In genomic region chr16:90094791-90095190, GRCh38 we compare ENCODE assay signal across 14 cellular contexts. TPM values are rescaled to one million over a fixed set of nuclear protein-coding genes. Genes with fewer than 3 reads are reported as not detected.
A peak's percentile ranks its signal among the peaks of the same experiment; 100 is the strongest.
DNase-seq lines count a peak whose midpoint lies in the region; ATAC-seq, FAIRE-seq and TF ChIP-seq lines count a peak whose summit lies in the region.
"Not testable (repeated sequence)": the region's sequence is repeated elsewhere in the genome, so short reads cannot be mapped to it uniquely, and the experiment has no call there.
"Had no signal": no experiment of that assay in that cellular context is flagged by ENCODE, and none has a peak within 500 bp of the region (broad histone marks: within the 10 kb centered on the region; RNA-seq: fewer than 3 reads in every experiment).

No MANE protein-coding gene starts in this region.

- H3K4me2 ChIP-seq in Karpas-422 (ENCODE audit: low read depth, low read length, poor library complexity, severe bottlenecking); K562 (ENCODE audit: insufficient read depth, low read length): not testable (repeated sequence)

- not testable (repeated sequence) for TF ChIP-seq RAD21 in K562 (CRISPR knock-in tag; conservative IDR thresholded peaks at IDR 0.05 in 1 of 2, IDR thresholded peaks at IDR 0.05 in 1 of 2)

- WGBS in K562 (ENCODE audit: insufficient coverage, low coverage, missing lambda C conversion rate) = 23% methylated on average over 17 of the region's 22 CpGs

- POLR2A ChIA-PET in K562 (lab: Yijun Ruan, JAX) = interaction anchor here (0.6 kb wide), 1 partner anchor 128 kb away, joined by 3 read pairs; no protein-coding TSS in a partner anchor

- not testable (repeated sequence) for H3K9me3 ChIP-seq in Karpas-422 (ENCODE audit: low read length); K562 (replicated peaks; ENCODE audit: control insufficient read depth, insufficient read depth, low read depth, low read length)

- 0 out of 2 replicates have a peak, but pooled peaks have one; percentile 5 for TF ChIP-seq CTCF in 22Rv1 (IDR thresholded peaks at IDR 0.05)
- TF ChIP-seq CTCF in K562 (IDR thresholded peaks at IDR 0.05 in 2 of 3, conservative IDR thresholded peaks at IDR 0.05 in 1 of 3; ENCODE audit: insufficient read depth in 2 of 3, low read depth in 1 of 3, low read length in 3 of 3) = not testable (repeated sequence)

- H3K79me2 ChIP-seq in Karpas-422 (ENCODE audit: low read length); K562 (ENCODE audit: control insufficient read depth, insufficient read depth, low read length): not testable (repeated sequence)

- not testable (repeated sequence) for H3K4me3 ChIP-seq in Karpas-422 (ENCODE audit: low read length); K562

- in situ Hi-C loops in K562 (cut with MboI) = not testable (repeated sequence)

- CTCF ChIA-PET in K562 (lab: Yijun Ruan, JAX; ENCODE audit: low intra/inter-chr PET ratio) = not testable (repeated sequence)

- H4K20me1 ChIP-seq in Karpas-422 (ENCODE audit: insufficient read depth, low read depth, low read length); K562 (replicated peaks; ENCODE audit: control insufficient read depth, insufficient read depth, low read length): not testable (repeated sequence)

- not testable (repeated sequence) for H3K27me3 ChIP-seq in Karpas-422 (ENCODE audit: low read length); K562 (ENCODE audit: control insufficient read depth in 2 of 2, insufficient read depth in 2 of 2, low read length in 2 of 2)

- not testable (repeated sequence) for H3K27ac ChIP-seq in 22Rv1; Karpas-422 (ENCODE audit: low read length); K562 (ENCODE audit: extremely low read depth, low read depth, low read length)

- H3K4me1 ChIP-seq in Karpas-422 (ENCODE audit: low read length); K562 (replicated peaks in 1 of 2; ENCODE audit: control insufficient read depth in 2 of 2, insufficient read depth in 2 of 2, low read length in 2 of 2): not testable (repeated sequence)

- not testable (repeated sequence) for H3K9ac ChIP-seq in Karpas-422 (ENCODE audit: low read length); K562 (ENCODE audit: insufficient read depth in 1 of 2, low read depth in 2 of 2, low read length in 2 of 2)

- H2AFZ ChIP-seq in Karpas-422 (ENCODE audit: low read length); K562 (ENCODE audit: low read depth, low read length): not testable (repeated sequence)

- TF ChIP-seq POLR2A in K562 (conservative IDR thresholded peaks at IDR 0.05) = not testable (repeated sequence)

- DNase-seq in Karpas-422 (peak; percentile 41), RPMI8226 (peak; percentile 19), posterior vena cava (ENCODE audit: low spot score) (peak; percentile 50)
- DNase-seq in K562 (ENCODE audit: extremely low read depth in 1 of 4, low spot score in 3 of 4) = not testable (repeated sequence)

- intact Hi-C loops in K562 (cut with micrococcal nuclease); posterior vena cava (cut with DNase I): not testable (repeated sequence)

- FAIRE-seq in K562 (lab: Jason Lieb, UNC) = not testable (repeated sequence)

- not testable (repeated sequence) for H3K9me2 ChIP-seq in Karpas-422 (replicated peaks; ENCODE audit: insufficient read depth, low read length)

- not testable (repeated sequence) for BruUV-seq in K562 (replicated peaks; lab: Mats Ljungman, UMichigan)

- H3K36me3 ChIP-seq in Karpas-422 (ENCODE audit: insufficient read depth, low read length); K562 (ENCODE audit: control insufficient read depth, insufficient read depth, low read length): not testable (repeated sequence)

- not testable (repeated sequence) for H3K9me1 ChIP-seq in K562 (ENCODE audit: control insufficient read depth, insufficient read depth, low read length)

- not testable (repeated sequence) for TF ChIP-seq EP300 in K562 (IDR thresholded peaks at IDR 0.05; ENCODE audit: low read length)

- ATAC-seq in K562 = peak; percentile 50; the same call in 1 of the 3 replicates

RNA-seq across cellular contexts. Expression of gene PRDM7, which starts 17.7 kb away (rescaled TPM):
- not detected in 2 replicates for total RNA-seq in Karpas-422 (2014; rRNA removed; shearing (Covaris generic); ENCODE audit: low replicate concordance)
- total RNA-seq in K562 (2011; cell fraction: chromatin; rRNA removed; ENCODE audit: low replicate concordance) = not detected in 2 replicates
- not detected in 2 replicates for total RNA-seq in K562 (2011; cell fraction: nucleolus; rRNA removed)
- not detected in 2 replicates for total RNA-seq in K562 (2011; cell fraction: nucleoplasm; rRNA removed)
- total RNA-seq in K562 (2014; rRNA removed) (not detected in 2 replicates), K562 (2014; rRNA removed; fragmentation: Illumina TruSeq; extraction: Trizol) (not detected in 2 replicates), K562 (2015; rRNA removed; fragmentation: Illumina TruSeq; extraction: Trizol) (not detected in 2 replicates), K562 (2021) (not detected in 2 replicates), posterior vena cava (not detected)
- polyA plus RNA-seq in K562 (2011; rRNA removed) (not detected in 2 replicates), K562 (2014; fragmentation: Illumina TruSeq; extraction: Trizol) (not detected in 2 replicates), K562 (2014; fragmentation: Nextera tagmentation; extraction: Ambion mirVana) (not detected), K562 (2014; rRNA removed) (not detected in 2 replicates)
- polyA plus RNA-seq in K562 (2011; cell fraction: cytosol; rRNA removed) = not detected in 2 replicates
- polyA plus RNA-seq in K562 (2011; cell fraction: nucleus; rRNA removed) = 0.08 TPM in 1 of 2 replicates, not detected in the other
- 0.06 and 0.07 TPM in 2 replicates for polyA plus RNA-seq in K562 (2012)
- polyA minus RNA-seq in K562 (2011; rRNA and poly(A)+ RNA removed) = not detected in 2 replicates
- not detected in 2 replicates for polyA minus RNA-seq in K562 (2011; cell fraction: cytosol; rRNA and poly(A)+ RNA removed)
- not detected in 2 replicates for polyA minus RNA-seq in K562 (2011; cell fraction: nucleus; rRNA and poly(A)+ RNA removed)
- total RNA-seq: A673; CD4-positive, alpha-beta memory T cell; CD4-positive, CD25-positive, alpha-beta regulatory T cell; CD8-positive, alpha-beta memory T cell; Daoy; G401; GM12878 had no signal
- polyA plus RNA-seq: AG04450; CD14-positive monocyte; CD4-positive, alpha-beta memory T cell; CD4-positive, CD25-positive, alpha-beta regulatory T cell; CD8-positive, alpha-beta memory T cell; GM12878 had no signal
